In genomic region chr3:72708441-72708840, GRCh38 we compare ENCODE assay signal across 11 cellular contexts.
"Had no signal": no experiment of that assay in that cellular context is flagged by ENCODE, and none has a peak within 500 bp of the region (broad histone marks: within the 10 kb centered on the region; RNA-seq: fewer than 3 reads in every experiment).

No MANE protein-coding gene starts in this region.

- ATAC-seq: GM23338, HCT116 had no signal

- H3K36me3 ChIP-seq: HAP-1 had no signal

- H2AFZ ChIP-seq: GM23248, GM23338 had no signal

- DNase-seq: GM23248, GOT3, H7, H9, HCEC 1CT, HFFc6 had no signal

- H3K4me1 Mint-ChIP-seq: GM23338, H9 had no signal

- H3K27ac ChIP-seq: GM23248 had no signal

- H3K4me1 ChIP-seq: HAP-1 had no signal

- H3K27ac Mint-ChIP-seq: GM23338, H9, HFFc6 had no signal

- H3K4me3 ChIP-seq: GM23248, GM23338, HAP-1 had no signal

- H3K9ac ChIP-seq: GM23248 had no signal

- H3K9me3 ChIP-seq: HAP-1 had no signal

- FAIRE-seq: H1, H54 had no signal

- H3K4me2 ChIP-seq: GM23338 had no signal

- H3K9me3 Mint-ChIP-seq: HFFc6 had no signal

- H3K4me3 Mint-ChIP-seq: GM23338, H9, HFFc6 had no signal
